Comparison of ENCODE assay signal across 8 cellular contexts in the genomic region with DNA sequence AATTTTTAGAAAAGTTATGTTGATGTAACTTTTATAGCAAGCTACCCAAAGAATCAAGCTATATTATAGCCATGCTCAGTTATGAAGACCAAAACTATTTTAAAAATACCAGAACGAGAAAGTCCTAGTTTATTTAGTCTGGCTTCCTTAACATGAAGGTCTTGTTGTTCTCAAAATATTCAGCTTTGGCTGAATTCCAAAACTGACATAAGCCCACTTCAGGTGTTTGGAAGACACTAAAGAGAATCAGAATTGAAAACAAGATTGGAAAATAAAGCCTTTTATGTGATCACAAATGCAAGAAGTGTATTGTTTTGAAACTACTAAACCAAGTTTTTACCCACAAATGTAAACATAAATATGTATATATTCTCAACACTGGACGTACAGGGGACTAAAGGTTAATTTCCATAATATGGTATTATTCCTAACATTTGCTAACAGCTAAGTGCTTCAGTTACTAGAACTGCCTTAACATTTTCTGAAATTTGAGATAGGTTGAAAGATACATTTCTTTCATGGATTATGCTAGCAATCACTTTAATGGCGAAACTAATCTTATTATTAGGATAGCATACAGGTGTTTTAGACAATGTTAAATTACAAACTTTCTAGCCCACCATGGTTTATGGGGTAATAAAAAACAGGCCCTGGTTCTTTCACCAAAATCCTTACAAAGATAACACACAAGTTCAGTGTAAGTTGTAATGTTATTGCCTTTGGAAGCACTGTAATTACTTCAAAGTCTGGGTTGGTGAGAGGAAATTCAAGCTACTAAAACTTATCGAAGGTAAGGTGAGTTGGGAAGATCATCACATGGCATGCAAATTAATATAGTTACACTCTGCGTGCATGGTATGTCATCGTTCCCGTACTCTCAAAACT. TPM values are rescaled to one million over a fixed set of nuclear protein-coding genes. Genes with fewer than 3 reads are reported as not detected.
DNase-seq lines count a peak whose midpoint lies in the region; ATAC-seq and TF ChIP-seq lines count a peak whose summit lies in the region.

No MANE protein-coding gene starts in this region.

- TF ChIP-seq POLR2A in right lobe of liver (IDR thresholded peaks at IDR 0.05), result no peak

- WGBS in right lobe of liver (ENCODE audit: insufficient coverage, low coverage, low lambda C conversion rate, missing lambda C conversion rate), result 10% methylated on average over 7 of the region's 7 CpGs

- no peaks in the 10 kb centered on the region for H3K27me3 ChIP-seq in right lobe of liver

- peaks cover 44% of the 10 kb centered on the region for H3K4me1 Mint-ChIP-seq in activated naive CD4-positive, alpha-beta T cell treated with anti-CD3 and anti-CD28 coated beads for 36 hours (ENCODE audit: low read depth)
- H3K4me1 Mint-ChIP-seq in type B pancreatic cell (ENCODE audit: unreplicated experiment), result peaks cover 9% of the 10 kb centered on the region

- peak overlapping the region; percentile 89 for H3K4me3 Mint-ChIP-seq in activated naive CD4-positive, alpha-beta T cell treated with anti-CD3 and anti-CD28 coated beads for 36 hours
- H3K4me3 Mint-ChIP-seq in type B pancreatic cell, result peak overlapping the region; percentile 91

- intact Hi-C loops in activated naive CD4-positive, alpha-beta T cell treated with anti-CD3 and anti-CD28 coated beads for 36 hours (cut with micrococcal nuclease), result no loop called here
- intact Hi-C loops in right lobe of liver (cut with DNase I), result loop anchor here (10.0 kb wide), 1 partner anchor 146 kb away; no protein-coding TSS in a partner anchor

- peak overlapping the region; percentile 83 for H3K27ac Mint-ChIP-seq in activated naive CD4-positive, alpha-beta T cell treated with anti-CD3 and anti-CD28 coated beads for 36 hours
- H3K27ac Mint-ChIP-seq in type B pancreatic cell, result peak overlapping the region; percentile 85

- no peaks in the 10 kb centered on the region for H3K9me3 ChIP-seq in right lobe of liver

- peak overlapping the region; percentile 90 to 96 (median 95) for H3K4me3 ChIP-seq in right lobe of liver

- no peak for DNase-seq in activated naive CD4-positive, alpha-beta T cell treated with anti-CD3 and anti-CD28 coated beads for 36 hours
- DNase-seq in activated naive CD4-positive, alpha-beta T cell treated with anti-CD3 and anti-CD28 coated beads, Interleukin-2, amount 50 U/mL, for 16 hours, result no peak
- DNase-seq in amniotic epithelial cell (ENCODE audit: low read depth) (peak; percentile 49), right lobe of liver (no peak), type B pancreatic cell (ENCODE audit: extremely low spot score, unreplicated experiment) (no peak), SIG-M5 treated with dmso at 0.1 percent for 504 hours (lab: John Stamatoyannopoulos, UW; ENCODE audit: unreplicated experiment) (no peak)

- H3K27me3 Mint-ChIP-seq in activated naive CD4-positive, alpha-beta T cell treated with anti-CD3 and anti-CD28 coated beads for 36 hours (ENCODE audit: low read depth), result no peaks in the 10 kb centered on the region
- peaks cover 36% of the 10 kb centered on the region for H3K27me3 Mint-ChIP-seq in type B pancreatic cell

- no peak for TF ChIP-seq CTCF in right lobe of liver (IDR thresholded peaks at IDR 0.05)
- TF ChIP-seq CTCF in type B pancreatic cell (conservative IDR thresholded peaks at IDR 0.05), result no peak

- peaks cover 8% of the 10 kb centered on the region for H3K36me3 Mint-ChIP-seq in activated naive CD4-positive, alpha-beta T cell treated with anti-CD3 and anti-CD28 coated beads for 36 hours (ENCODE audit: low read depth)
- no peaks in the 10 kb centered on the region for H3K36me3 Mint-ChIP-seq in type B pancreatic cell

- peaks cover 0 to 44% (median 9%) of the 10 kb centered on the region in 4 donors for H3K4me1 ChIP-seq in right lobe of liver

- H3K9me3 Mint-ChIP-seq in activated naive CD4-positive, alpha-beta T cell treated with anti-CD3 and anti-CD28 coated beads for 36 hours, result no peaks in the 10 kb centered on the region
- H3K9me3 Mint-ChIP-seq in type B pancreatic cell, result no peaks in the 10 kb centered on the region

- H3K36me3 ChIP-seq in right lobe of liver, result no peaks in the 10 kb centered on the region

- CTCF ChIA-PET in activated naive CD4-positive, alpha-beta T cell treated with anti-CD3 and anti-CD28 coated beads for 36 hours (lab: Charles Lee), result interaction anchor here (0.6 to 7.4 kb wide), 6 partner anchors 12 to 153 kb away, joined by 3 to 328 read pairs (median 6); no protein-coding TSS in a partner anchor

- peak overlapping the region; percentile 93 to 95 (median 93) for H3K27ac ChIP-seq in right lobe of liver

- ATAC-seq in right lobe of liver (no peak), HG03469 (IDR thresholded peaks at IDR 0.05; ENCODE audit: unreplicated experiment) (no peak)
- no peak for ATAC-seq in activated CD4-positive, CD25-positive, alpha-beta regulatory T cell treated with anti-CD3 and anti-CD28 coated beads, Interleukin-2, amount 50 U/mL, for 24 hours

RNA-seq across cellular contexts. Expression of gene MAP3K5, which starts 1.6 kb away (rescaled TPM):
- 1 to 10 TPM; 9.4 to 9.7 TPM for total RNA-seq in activated naive CD4-positive, alpha-beta T cell treated with anti-CD3 and anti-CD28 coated beads for 36 hours
- total RNA-seq in right lobe of liver, result 10 to 100 TPM in 1 of 6 experiments, 1 to 10 TPM in 5; 5.0 to 10.4 (median 6.9) TPM
- total RNA-seq in type B pancreatic cell (ENCODE audit: low replicate concordance), result 4.7 and 9.9 TPM in 2 replicates

RNA-seq across cellular contexts. Expression of gene PEX7, which starts 31.7 kb away (rescaled TPM):
- total RNA-seq in activated naive CD4-positive, alpha-beta T cell treated with anti-CD3 and anti-CD28 coated beads for 36 hours, result 1 to 10 TPM; 6.0 to 6.4 TPM
- total RNA-seq in right lobe of liver (1 to 10 TPM; 4.8 to 8.7 (median 5.2) TPM), type B pancreatic cell (ENCODE audit: low replicate concordance) (5.4 and 7.1 TPM in 2 replicates)
